Comparison of ENCODE assay signal across 7 cellular contexts in the genomic region with DNA sequence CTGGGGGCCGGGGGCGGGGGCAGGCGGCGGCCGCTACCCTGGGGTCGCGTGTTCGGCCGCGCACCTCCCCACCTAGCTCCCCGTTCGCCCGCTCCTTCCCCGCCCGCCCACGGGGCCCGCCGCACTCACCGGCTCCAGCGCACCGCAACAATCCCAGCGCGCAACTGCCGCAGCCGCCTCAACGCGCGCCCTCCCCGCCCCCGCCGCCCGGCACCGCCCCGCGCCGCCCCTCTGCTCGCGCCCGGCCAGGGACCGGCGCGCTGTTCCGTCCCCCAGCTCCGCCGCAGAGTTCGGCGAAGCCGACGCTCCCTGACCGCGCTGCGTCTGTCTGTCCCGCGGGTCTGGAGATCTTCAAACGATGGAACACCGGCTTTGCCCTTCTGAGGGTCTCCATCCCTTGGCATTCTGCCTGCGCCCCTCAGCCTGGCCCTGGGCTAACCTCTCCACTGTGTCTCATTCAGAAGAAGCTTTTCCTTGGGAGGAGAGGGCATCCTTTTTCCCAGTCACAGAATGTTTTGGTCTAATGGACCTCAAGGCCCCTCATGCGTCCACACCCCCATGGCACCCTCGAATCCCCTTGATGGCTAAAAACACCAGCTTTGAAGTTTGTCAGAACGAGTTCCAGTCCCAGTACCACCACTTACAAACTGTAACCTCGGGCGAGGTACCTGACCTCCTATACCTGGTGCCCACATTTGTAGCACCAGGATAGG. TPM values are rescaled to one million over a fixed set of nuclear protein-coding genes. Genes with fewer than 3 reads are reported as not detected.
DNase-seq lines count a peak whose midpoint lies in the region; ATAC-seq and TF ChIP-seq lines count a peak whose summit lies in the region.

Gene NT5C2, minus strand, starts transcription at position 166 of the 713 bp plus-strand sequence. CDS start 18,314 bp downstream, outside the sequence.

- peak within 1 kb of the TSS; percentile 87 for H3K4me3 ChIP-seq in WERI-Rb-1 (ENCODE audit: low read depth, low read length)
- H3K4me3 ChIP-seq in mammary epithelial cell (replicated peaks in 1 of 3; ENCODE audit: insufficient read depth in 1 of 3, low read depth in 2 of 3, low read length in 3 of 3), result peak within 1 kb of the TSS; percentile 84 to 89 (median 88)
- H3K4me3 ChIP-seq in skin epidermis, result peak within 1 kb of the TSS; percentile 73 to 98 (median 95)

- peak within 1 kb of the TSS; percentile 86 for H3K9ac ChIP-seq in mammary epithelial cell (ENCODE audit: insufficient read depth, low read length)

- H3K36me3 ChIP-seq in WERI-Rb-1, result no peaks in the 10 kb centered on the region; the same call in 1 of the 2 replicates
- H3K36me3 ChIP-seq in mammary epithelial cell (ENCODE audit: insufficient read depth, low read length), result no peaks in the 10 kb centered on the region

- no peak for TF ChIP-seq CTCF in WERI-Rb-1 (IDR thresholded peaks at IDR 0.05; ENCODE audit: low read depth, low read length)
- TF ChIP-seq CTCF in mammary epithelial cell (conservative IDR thresholded peaks at IDR 0.05 in 1 of 2, IDR thresholded peaks at IDR 0.05 in 1 of 2; ENCODE audit: extremely low read depth in 1 of 2, insufficient read depth in 1 of 2, low read depth in 1 of 2, low read length in 2 of 2), result no peak

- CTCF ChIA-PET in mammary epithelial cell (lab: Charles Lee; ENCODE audit: low non-redundant PET), result no interaction called here

- peak within 1 kb of the TSS; percentile 91 for H3K4me2 ChIP-seq in mammary epithelial cell (ENCODE audit: insufficient read depth, low read depth, low read length)

- no TSS peak for BruUV-seq in mammary epithelial cell (replicated peaks; lab: Mats Ljungman, UMichigan)

- peak within 1 kb of the TSS; percentile 92 for H2AFZ ChIP-seq in mammary epithelial cell (ENCODE audit: low read depth, low read length)

- H3K9me3 ChIP-seq in WERI-Rb-1 (ENCODE audit: severe bottlenecking), result no peaks in the 10 kb centered on the region
- H3K9me3 ChIP-seq in mammary epithelial cell (replicated peaks; ENCODE audit: insufficient read depth, low read length), result no peaks in the 10 kb centered on the region

- H3K79me2 ChIP-seq in mammary epithelial cell (ENCODE audit: insufficient read depth, low read length), result peaks cover 46% of the 10 kb centered on the region

- WGBS in mammary epithelial cell (ENCODE audit: low coverage, missing lambda C conversion rate), result 54% methylated on average over 5 of the region's 62 CpGs

- intact Hi-C loops in mammary epithelial cell (cut with micrococcal nuclease), result loop anchor here (2.0 kb wide), 2 partner anchors 38 to 274 kb away; partner anchors contain the start of gene CNNM2

- H3K27ac ChIP-seq in WERI-Rb-1 (peak within 1 kb of the TSS; percentile 75), mammary epithelial cell (ENCODE audit: insufficient read depth, low read depth, low read length) (peak within 1 kb of the TSS; percentile 86), skin epidermis (peak within 1 kb of the TSS; percentile 93 to 100 (median 98))

- in situ Hi-C loops in mammary epithelial cell (cut with MboI; ENCODE audit: low sequenced_read_pairs in 2 of 2), result no loop called here

- H3K27me3 ChIP-seq in WERI-Rb-1 (ENCODE audit: insufficient read depth, low read depth, severe bottlenecking) (no peaks in the 10 kb centered on the region), mammary epithelial cell (ENCODE audit: insufficient read depth, low read length) (no peaks in the 10 kb centered on the region)

- dilution Hi-C loops in mammary epithelial cell (cut with HindIII; ENCODE audit: low sequenced_read_pairs), result loop anchor here (5.0 to 10.0 kb wide), 2 partner anchors 44 to 48 kb away; no protein-coding TSS in a partner anchor

- no peaks in the 10 kb centered on the region for H4K20me1 ChIP-seq in mammary epithelial cell (ENCODE audit: insufficient read depth, low read length)

- ATAC-seq in GM18498 (IDR thresholded peaks at IDR 0.05; ENCODE audit: unreplicated experiment), result peak; percentile 80
- peak; percentile 70 for ATAC-seq in HG02763 (IDR thresholded peaks at IDR 0.05; ENCODE audit: unreplicated experiment)

- peaks cover 7% of the 10 kb centered on the region for H3K4me1 ChIP-seq in mammary epithelial cell (ENCODE audit: insufficient read depth, low read length)

- DNase-seq in NCI-H1694 treated with DMSO at 0.1 percent for 48 hours (lab: John Stamatoyannopoulos, UW), result peak; percentile 26
- peak; percentile 79 for DNase-seq in WERI-Rb-1
- DNase-seq in mammary epithelial cell, result peak; percentile 74
- peak; percentile 92 for DNase-seq in iPS-NIHi11 (ENCODE audit: low spot score)

RNA-seq across cellular contexts. Expression of gene NT5C2, which starts in this region (rescaled TPM):
- total RNA-seq in mammary epithelial cell, result 10 to 100 TPM; 53.2 to 62.4 TPM
- 31.4 TPM for polyA plus RNA-seq in mammary epithelial cell
- polyA minus RNA-seq in mammary epithelial cell, result 29.7 TPM

Comparison
In these comparisons a context has a peak if more than half of its experiments do, and no peak if none do; other contexts are left out.
1. Peak in every context shown above with its lines: DNase-seq, ATAC-seq, H3K4me3 ChIP-seq and H3K27ac ChIP-seq.
2. DNase-seq: peak in every context shown above with its lines; median percentile 92 in iPS-NIHi11; 79 in WERI-Rb-1; 74 in mammary epithelial cell; 26 in NCI-H1694 treated with DMSO at 0.1 percent for 48 hours.